3 cellular contexts compared by ENCODE assay signal in the genomic region with DNA sequence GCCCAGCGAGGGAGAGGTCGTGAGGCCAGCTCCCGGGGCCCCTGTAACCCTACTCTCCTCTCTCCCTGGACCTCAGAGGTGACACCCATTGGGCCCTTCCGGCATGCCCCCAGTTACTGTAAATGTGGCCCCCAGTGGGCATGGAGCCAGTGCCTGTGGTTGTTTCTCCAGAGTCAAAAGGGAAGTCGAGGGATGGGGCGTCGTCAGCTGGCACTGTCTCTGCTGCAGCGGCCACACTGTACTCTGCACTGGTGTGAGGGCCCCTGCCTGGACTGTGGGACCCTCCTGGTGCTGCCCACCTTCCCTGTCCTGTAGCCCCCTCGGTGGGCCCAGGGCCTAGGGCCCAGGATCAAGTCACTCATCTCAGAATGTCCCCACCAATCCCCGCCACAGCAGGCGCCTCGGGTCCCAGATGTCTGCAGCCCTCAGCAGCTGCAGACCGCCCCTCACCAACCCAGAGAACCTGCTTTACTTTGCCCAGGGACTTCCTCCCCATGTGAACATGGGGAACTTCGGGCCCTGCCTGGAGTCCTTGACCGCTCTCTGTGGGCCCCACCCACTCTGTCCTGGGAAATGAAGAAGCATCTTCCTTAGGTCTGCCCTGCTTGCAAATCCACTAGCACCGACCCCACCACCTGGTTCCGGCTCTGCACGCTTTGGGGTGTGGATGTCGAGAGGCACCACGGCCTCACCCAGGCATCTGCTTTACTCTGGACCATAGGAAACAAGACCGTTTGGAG.
A peak's percentile ranks its signal among the peaks of the same experiment; 100 is the strongest.
TF ChIP-seq lines count a peak whose summit lies in the region.

No MANE protein-coding gene starts in this region.

TF ChIP-seq in liver, 16 proteins besides CTCF, POLR2A, EP300 and RAD21:
- TF ChIP-seq GABPA (IDR thresholded peaks at IDR 0.05 in 1 of 2, conservative IDR thresholded peaks at IDR 0.05 in 1 of 2) (no peak), NR2F2 (IDR thresholded peaks at IDR 0.05) (no peak), FOXA2 (IDR thresholded peaks at IDR 0.05) (no peak), YY1 (IDR thresholded peaks at IDR 0.05) (no peak), RXRA (IDR thresholded peaks at IDR 0.05) (no peak), TAF1 (conservative IDR thresholded peaks at IDR 0.05) (no peak), JUND (IDR thresholded peaks at IDR 0.05) (no peak), SP1 (IDR thresholded peaks at IDR 0.05) (no peak), FOXA1 (IDR thresholded peaks at IDR 0.05) (no peak), EGR1 (IDR thresholded peaks at IDR 0.05; ENCODE audit: low read depth in 2 of 2) (no peak), HNF4G (IDR thresholded peaks at IDR 0.05) (no peak), HNF4A (conservative IDR thresholded peaks at IDR 0.05) (no peak)
- TF ChIP-seq, protein P1, sequence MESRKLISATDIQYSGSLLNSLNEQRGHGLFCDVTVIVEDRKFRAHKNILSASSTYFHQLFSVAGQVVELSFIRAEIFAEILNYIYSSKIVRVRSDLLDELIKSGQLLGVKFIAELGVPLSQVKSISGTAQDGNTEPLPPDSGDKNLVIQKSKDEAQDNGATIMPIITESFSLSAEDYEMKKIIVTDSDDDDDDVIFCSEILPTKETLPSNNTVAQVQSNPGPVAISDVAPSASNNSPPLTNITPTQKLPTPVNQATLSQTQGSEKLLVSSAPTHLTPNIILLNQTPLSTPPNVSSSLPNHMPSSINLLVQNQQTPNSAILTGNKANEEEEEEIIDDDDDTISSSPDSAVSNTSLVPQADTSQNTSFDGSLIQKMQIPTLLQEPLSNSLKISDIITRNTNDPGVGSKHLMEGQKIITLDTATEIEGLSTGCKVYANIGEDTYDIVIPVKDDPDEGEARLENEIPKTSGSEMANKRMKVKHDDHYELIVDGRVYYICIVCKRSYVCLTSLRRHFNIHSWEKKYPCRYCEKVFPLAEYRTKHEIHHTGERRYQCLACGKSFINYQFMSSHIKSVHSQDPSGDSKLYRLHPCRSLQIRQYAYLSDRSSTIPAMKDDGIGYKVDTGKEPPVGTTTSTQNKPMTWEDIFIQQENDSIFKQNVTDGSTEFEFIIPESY (IDR thresholded peaks at IDR 0.05), result no peak
- TF ChIP-seq, protein P2, sequence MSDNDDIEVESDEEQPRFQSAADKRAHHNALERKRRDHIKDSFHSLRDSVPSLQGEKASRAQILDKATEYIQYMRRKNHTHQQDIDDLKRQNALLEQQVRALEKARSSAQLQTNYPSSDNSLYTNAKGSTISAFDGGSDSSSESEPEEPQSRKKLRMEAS (IDR thresholded peaks at IDR 0.05), result no peak
- TF ChIP-seq, protein P3, sequence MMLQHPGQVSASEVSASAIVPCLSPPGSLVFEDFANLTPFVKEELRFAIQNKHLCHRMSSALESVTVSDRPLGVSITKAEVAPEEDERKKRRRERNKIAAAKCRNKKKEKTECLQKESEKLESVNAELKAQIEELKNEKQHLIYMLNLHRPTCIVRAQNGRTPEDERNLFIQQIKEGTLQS (IDR thresholded peaks at IDR 0.05), result no peak
- TF ChIP-seq, protein P4, sequence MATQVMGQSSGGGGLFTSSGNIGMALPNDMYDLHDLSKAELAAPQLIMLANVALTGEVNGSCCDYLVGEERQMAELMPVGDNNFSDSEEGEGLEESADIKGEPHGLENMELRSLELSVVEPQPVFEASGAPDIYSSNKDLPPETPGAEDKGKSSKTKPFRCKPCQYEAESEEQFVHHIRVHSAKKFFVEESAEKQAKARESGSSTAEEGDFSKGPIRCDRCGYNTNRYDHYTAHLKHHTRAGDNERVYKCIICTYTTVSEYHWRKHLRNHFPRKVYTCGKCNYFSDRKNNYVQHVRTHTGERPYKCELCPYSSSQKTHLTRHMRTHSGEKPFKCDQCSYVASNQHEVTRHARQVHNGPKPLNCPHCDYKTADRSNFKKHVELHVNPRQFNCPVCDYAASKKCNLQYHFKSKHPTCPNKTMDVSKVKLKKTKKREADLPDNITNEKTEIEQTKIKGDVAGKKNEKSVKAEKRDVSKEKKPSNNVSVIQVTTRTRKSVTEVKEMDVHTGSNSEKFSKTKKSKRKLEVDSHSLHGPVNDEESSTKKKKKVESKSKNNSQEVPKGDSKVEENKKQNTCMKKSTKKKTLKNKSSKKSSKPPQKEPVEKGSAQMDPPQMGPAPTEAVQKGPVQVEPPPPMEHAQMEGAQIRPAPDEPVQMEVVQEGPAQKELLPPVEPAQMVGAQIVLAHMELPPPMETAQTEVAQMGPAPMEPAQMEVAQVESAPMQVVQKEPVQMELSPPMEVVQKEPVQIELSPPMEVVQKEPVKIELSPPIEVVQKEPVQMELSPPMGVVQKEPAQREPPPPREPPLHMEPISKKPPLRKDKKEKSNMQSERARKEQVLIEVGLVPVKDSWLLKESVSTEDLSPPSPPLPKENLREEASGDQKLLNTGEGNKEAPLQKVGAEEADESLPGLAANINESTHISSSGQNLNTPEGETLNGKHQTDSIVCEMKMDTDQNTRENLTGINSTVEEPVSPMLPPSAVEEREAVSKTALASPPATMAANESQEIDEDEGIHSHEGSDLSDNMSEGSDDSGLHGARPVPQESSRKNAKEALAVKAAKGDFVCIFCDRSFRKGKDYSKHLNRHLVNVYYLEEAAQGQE (IDR thresholded peaks at IDR 0.05), result no peak

TF ChIP-seq in HepG2, 621 proteins besides CTCF, POLR2A, EP300 and RAD21 (continues in another document):
- no peak for TF ChIP-seq ZNF138 (CRISPR knock-in tag; IDR thresholded peaks at IDR 0.05; ENCODE audit: low read depth)
- no peak for TF ChIP-seq DPF2 (CRISPR knock-in tag; IDR thresholded peaks at IDR 0.05; ENCODE audit: borderline replicate concordance, low read depth)
- no peak for TF ChIP-seq GLI4 (CRISPR knock-in tag; IDR thresholded peaks at IDR 0.05; ENCODE audit: borderline replicate concordance)
- TF ChIP-seq POGZ (CRISPR knock-in tag; IDR thresholded peaks at IDR 0.05), result no peak
- TF ChIP-seq, protein P5, sequence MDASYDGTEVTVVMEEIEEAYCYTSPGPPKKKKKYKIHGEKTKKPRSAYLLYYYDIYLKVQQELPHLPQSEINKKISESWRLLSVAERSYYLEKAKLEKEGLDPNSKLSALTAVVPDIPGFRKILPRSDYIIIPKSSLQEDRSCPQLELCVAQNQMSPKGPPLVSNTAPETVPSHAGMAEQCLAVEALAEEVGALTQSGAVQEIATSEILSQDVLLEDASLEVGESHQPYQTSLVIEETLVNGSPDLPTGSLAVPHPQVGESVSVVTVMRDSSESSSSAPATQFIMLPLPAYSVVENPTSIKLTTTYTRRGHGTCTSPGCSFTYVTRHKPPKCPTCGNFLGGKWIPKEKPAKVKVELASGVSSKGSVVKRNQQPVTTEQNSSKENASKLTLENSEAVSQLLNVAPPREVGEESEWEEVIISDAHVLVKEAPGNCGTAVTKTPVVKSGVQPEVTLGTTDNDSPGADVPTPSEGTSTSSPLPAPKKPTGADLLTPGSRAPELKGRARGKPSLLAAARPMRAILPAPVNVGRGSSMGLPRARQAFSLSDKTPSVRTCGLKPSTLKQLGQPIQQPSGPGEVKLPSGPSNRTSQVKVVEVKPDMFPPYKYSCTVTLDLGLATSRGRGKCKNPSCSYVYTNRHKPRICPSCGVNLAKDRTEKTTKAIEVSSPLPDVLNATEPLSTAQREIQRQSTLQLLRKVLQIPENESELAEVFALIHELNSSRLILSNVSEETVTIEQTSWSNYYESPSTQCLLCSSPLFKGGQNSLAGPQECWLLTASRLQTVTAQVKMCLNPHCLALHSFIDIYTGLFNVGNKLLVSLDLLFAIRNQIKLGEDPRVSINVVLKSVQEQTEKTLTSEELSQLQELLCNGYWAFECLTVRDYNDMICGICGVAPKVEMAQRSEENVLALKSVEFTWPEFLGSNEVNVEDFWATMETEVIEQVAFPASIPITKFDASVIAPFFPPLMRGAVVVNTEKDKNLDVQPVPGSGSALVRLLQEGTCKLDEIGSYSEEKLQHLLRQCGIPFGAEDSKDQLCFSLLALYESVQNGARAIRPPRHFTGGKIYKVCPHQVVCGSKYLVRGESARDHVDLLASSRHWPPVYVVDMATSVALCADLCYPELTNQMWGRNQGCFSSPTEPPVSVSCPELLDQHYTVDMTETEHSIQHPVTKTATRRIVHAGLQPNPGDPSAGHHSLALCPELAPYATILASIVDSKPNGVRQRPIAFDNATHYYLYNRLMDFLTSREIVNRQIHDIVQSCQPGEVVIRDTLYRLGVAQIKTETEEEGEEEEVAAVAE (CRISPR knock-in tag; IDR thresholded peaks at IDR 0.05; ENCODE audit: borderline replicate concordance), result no peak
- no peak for TF ChIP-seq GPN1 (CRISPR knock-in tag; IDR thresholded peaks at IDR 0.05; ENCODE audit: borderline replicate concordance)
- TF ChIP-seq SNAI1 (CRISPR knock-in tag; IDR thresholded peaks at IDR 0.05; ENCODE audit: borderline replicate concordance), result no peak
- TF ChIP-seq, protein P6, sequence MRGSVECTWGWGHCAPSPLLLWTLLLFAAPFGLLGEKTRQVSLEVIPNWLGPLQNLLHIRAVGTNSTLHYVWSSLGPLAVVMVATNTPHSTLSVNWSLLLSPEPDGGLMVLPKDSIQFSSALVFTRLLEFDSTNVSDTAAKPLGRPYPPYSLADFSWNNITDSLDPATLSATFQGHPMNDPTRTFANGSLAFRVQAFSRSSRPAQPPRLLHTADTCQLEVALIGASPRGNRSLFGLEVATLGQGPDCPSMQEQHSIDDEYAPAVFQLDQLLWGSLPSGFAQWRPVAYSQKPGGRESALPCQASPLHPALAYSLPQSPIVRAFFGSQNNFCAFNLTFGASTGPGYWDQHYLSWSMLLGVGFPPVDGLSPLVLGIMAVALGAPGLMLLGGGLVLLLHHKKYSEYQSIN (CRISPR knock-in tag; IDR thresholded peaks at IDR 0.05; ENCODE audit: borderline replicate concordance), result no peak
- no peak for TF ChIP-seq ZNF253 (CRISPR knock-in tag; IDR thresholded peaks at IDR 0.05; ENCODE audit: borderline replicate concordance)
- no peak for TF ChIP-seq ZNF652 (CRISPR knock-in tag; IDR thresholded peaks at IDR 0.05; ENCODE audit: borderline replicate concordance, low read depth)
- TF ChIP-seq KLF13 (CRISPR knock-in tag; IDR thresholded peaks at IDR 0.05), result no peak

TF ChIP-seq in K562, 482 proteins besides CTCF, POLR2A, EP300 and RAD21:
- TF ChIP-seq FOXP1 (CRISPR knock-in tag; IDR thresholded peaks at IDR 0.05) (0 out of 2 replicates have a peak, but pooled peaks have one; percentile 8), CSDE1 (IDR thresholded peaks at IDR 0.05) (no peak), ELF4 (CRISPR knock-in tag; IDR thresholded peaks at IDR 0.05) (no peak), HDGF (IDR thresholded peaks at IDR 0.05) (0 out of 2 replicates have a peak, but pooled peaks have one; percentile 5), NR2C2 (CRISPR knock-in tag; IDR thresholded peaks at IDR 0.05) (peak; percentile 28; the same call in 1 of the 2 replicates), NR2C2 (tag; IDR thresholded peaks at IDR 0.05) (no peak; the same call in 1 of the 2 replicates)
- TF ChIP-seq, protein P7, sequence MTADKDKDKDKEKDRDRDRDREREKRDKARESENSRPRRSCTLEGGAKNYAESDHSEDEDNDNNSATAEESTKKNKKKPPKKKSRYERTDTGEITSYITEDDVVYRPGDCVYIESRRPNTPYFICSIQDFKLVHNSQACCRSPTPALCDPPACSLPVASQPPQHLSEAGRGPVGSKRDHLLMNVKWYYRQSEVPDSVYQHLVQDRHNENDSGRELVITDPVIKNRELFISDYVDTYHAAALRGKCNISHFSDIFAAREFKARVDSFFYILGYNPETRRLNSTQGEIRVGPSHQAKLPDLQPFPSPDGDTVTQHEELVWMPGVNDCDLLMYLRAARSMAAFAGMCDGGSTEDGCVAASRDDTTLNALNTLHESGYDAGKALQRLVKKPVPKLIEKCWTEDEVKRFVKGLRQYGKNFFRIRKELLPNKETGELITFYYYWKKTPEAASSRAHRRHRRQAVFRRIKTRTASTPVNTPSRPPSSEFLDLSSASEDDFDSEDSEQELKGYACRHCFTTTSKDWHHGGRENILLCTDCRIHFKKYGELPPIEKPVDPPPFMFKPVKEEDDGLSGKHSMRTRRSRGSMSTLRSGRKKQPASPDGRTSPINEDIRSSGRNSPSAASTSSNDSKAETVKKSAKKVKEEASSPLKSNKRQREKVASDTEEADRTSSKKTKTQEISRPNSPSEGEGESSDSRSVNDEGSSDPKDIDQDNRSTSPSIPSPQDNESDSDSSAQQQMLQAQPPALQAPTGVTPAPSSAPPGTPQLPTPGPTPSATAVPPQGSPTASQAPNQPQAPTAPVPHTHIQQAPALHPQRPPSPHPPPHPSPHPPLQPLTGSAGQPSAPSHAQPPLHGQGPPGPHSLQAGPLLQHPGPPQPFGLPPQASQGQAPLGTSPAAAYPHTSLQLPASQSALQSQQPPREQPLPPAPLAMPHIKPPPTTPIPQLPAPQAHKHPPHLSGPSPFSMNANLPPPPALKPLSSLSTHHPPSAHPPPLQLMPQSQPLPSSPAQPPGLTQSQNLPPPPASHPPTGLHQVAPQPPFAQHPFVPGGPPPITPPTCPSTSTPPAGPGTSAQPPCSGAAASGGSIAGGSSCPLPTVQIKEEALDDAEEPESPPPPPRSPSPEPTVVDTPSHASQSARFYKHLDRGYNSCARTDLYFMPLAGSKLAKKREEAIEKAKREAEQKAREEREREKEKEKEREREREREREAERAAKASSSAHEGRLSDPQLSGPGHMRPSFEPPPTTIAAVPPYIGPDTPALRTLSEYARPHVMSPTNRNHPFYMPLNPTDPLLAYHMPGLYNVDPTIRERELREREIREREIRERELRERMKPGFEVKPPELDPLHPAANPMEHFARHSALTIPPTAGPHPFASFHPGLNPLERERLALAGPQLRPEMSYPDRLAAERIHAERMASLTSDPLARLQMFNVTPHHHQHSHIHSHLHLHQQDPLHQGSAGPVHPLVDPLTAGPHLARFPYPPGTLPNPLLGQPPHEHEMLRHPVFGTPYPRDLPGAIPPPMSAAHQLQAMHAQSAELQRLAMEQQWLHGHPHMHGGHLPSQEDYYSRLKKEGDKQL (CRISPR knock-in tag; IDR thresholded peaks at IDR 0.05; ENCODE audit: borderline replicate concordance), result 0 out of 2 replicates have a peak, but pooled peaks have one; percentile 44
- TF ChIP-seq, protein P8, sequence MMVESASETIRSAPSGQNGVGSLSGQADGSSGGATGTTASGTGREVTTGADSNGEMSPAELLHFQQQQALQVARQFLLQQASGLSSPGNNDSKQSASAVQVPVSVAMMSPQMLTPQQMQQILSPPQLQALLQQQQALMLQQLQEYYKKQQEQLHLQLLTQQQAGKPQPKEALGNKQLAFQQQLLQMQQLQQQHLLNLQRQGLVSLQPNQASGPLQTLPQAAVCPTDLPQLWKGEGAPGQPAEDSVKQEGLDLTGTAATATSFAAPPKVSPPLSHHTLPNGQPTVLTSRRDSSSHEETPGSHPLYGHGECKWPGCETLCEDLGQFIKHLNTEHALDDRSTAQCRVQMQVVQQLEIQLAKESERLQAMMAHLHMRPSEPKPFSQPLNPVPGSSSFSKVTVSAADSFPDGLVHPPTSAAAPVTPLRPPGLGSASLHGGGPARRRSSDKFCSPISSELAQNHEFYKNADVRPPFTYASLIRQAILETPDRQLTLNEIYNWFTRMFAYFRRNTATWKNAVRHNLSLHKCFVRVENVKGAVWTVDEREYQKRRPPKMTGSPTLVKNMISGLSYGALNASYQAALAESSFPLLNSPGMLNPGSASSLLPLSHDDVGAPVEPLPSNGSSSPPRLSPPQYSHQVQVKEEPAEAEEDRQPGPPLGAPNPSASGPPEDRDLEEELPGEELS (CRISPR knock-in tag; IDR thresholded peaks at IDR 0.05; ENCODE audit: borderline replicate concordance), result 0 out of 2 replicates have a peak, but pooled peaks have one; percentile 13
- TF ChIP-seq, protein P9, sequence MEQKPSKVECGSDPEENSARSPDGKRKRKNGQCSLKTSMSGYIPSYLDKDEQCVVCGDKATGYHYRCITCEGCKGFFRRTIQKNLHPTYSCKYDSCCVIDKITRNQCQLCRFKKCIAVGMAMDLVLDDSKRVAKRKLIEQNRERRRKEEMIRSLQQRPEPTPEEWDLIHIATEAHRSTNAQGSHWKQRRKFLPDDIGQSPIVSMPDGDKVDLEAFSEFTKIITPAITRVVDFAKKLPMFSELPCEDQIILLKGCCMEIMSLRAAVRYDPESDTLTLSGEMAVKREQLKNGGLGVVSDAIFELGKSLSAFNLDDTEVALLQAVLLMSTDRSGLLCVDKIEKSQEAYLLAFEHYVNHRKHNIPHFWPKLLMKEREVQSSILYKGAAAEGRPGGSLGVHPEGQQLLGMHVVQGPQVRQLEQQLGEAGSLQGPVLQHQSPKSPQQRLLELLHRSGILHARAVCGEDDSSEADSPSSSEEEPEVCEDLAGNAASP (IDR thresholded peaks at IDR 0.05), result no peak
TF ChIP-seq in K562: peak in this region for 5.
